Comparison of ENCODE assay signal across 10 cellular contexts in the genomic region with DNA sequence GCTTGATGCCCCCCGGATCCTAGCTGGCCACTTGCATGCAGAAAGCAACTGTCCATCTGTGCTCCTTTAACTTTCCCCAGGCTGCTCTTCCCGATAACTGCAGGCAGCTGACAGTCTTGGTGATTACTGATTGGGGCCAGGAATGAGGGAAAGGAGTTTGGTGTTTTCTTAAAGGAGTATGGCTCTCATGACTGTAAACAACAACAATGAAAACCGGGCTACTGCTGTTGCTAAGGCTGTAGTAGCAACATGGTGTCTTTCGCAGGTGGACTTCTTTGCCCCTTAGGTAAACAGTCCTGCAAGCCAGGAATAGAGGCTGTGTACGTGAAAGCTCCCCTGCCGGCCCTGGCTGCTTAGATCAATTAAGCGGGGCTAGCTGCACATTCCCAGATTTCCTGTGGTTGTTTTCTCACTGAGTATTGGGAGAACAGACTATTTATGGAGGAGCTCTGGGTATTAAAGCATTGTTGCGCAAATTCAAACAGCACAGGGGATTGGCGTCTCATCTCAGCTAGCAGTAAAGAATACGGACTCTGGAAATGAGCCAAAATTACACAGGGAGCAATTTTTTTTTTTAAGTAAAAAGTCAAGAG.
DNase-seq lines count a peak whose midpoint lies in the region; ATAC-seq, FAIRE-seq and TF ChIP-seq lines count a peak whose summit lies in the region.
"Had no signal": no experiment of that assay in that cellular context is flagged by ENCODE, and none has a peak within 500 bp of the region (broad histone marks: within the 10 kb centered on the region; RNA-seq: fewer than 3 reads in every experiment).

No MANE protein-coding gene starts in this region.

- TF ChIP-seq POLR2A in IMR-90 (IDR thresholded peaks at IDR 0.05; ENCODE audit: low read depth, low read length), result no peak

- H4K20me1 ChIP-seq in IMR-90 (ENCODE audit: insufficient read depth, low read length), result no peaks in the 10 kb centered on the region
- H4K20me1 ChIP-seq in astrocyte (ENCODE audit: insufficient read depth, low read length), result peaks cover 3% of the 10 kb centered on the region

- H2BK20ac ChIP-seq in IMR-90 (ENCODE audit: low read depth, low read length), result peak overlapping the region; percentile 13; the same call in 1 of the 2 replicates

- H3K79me1 ChIP-seq in IMR-90 (ENCODE audit: low read depth in 1 of 2, low read length in 2 of 2), result 0 out of 4 replicates have a peak, but pooled peaks cover 0 to 3% of the 10 kb centered on the region in 2 experiments

- H3K14ac ChIP-seq in IMR-90 (replicated peaks; ENCODE audit: low read depth, low read length), result peak overlapping the region; percentile 16; the same call in 1 of the 2 replicates

- WGBS in IMR-90 (ENCODE audit: extremely low coverage in 2 of 2, insufficient read length in 1 of 2), 2 experiments, result 50% methylated on average over 3 of the region's 10 CpGs; no CpG with 5 or more reads in 1 of the 2 experiments

- H2BK5ac ChIP-seq in IMR-90 (ENCODE audit: low read depth, low read length, poor library complexity, severe bottlenecking), result no peak overlapping the region

- H2AFZ ChIP-seq in IMR-90 (replicated peaks; ENCODE audit: low read length, poor library complexity) (peak overlapping the region; percentile 2), astrocyte (ENCODE audit: low read depth, low read length) (no peak overlapping the region)

- H3K9ac ChIP-seq in IMR-90 (ENCODE audit: low read depth, low read length) (no peak overlapping the region), astrocyte (ENCODE audit: low read length) (no peak overlapping the region), skeletal muscle tissue (ENCODE audit: low read depth in 1 of 3, low read length in 3 of 3) (peak overlapping the region; percentile 66 to 80 (median 77))

- peaks cover 9% of the 10 kb centered on the region for H3K36me3 ChIP-seq in IMR-90 (ENCODE audit: control insufficient read depth, insufficient read depth, low read length)
- H3K36me3 ChIP-seq in astrocyte (ENCODE audit: insufficient read depth, low read length), result no peaks in the 10 kb centered on the region
- peaks cover 3 to 8% (median 3%) of the 10 kb centered on the region in 3 donors for H3K36me3 ChIP-seq in skeletal muscle tissue (ENCODE audit: control insufficient read depth in 3 of 3, insufficient read depth in 3 of 3, low read length in 3 of 3)

- CTCF ChIA-PET in IMR-90 (lab: Yijun Ruan, JAX), result interaction anchor here (0.7 kb wide), 1 partner anchor 175 kb away, joined by 9 read pairs; no protein-coding TSS in a partner anchor

- DNase-seq in IMR-90, result peak; percentile 64
- DNase-seq in astrocyte (ENCODE audit: low read depth), result peak; percentile 31
- DNase-seq in left cardiac atrium, result no peak
- DNase-seq in GM19240 (ENCODE audit: insufficient read length, low spot score), result no peak

- H3K4me2 ChIP-seq in IMR-90 (ENCODE audit: low read depth, low read length) (no peak overlapping the region), astrocyte (ENCODE audit: low read length) (peak overlapping the region; percentile 44)

- no peak for FAIRE-seq in astrocyte (lab: Jason Lieb, UNC)
- FAIRE-seq: keratinocyte had no signal

- H4K5ac ChIP-seq in IMR-90 (ENCODE audit: low read depth, low read length), result no peak overlapping the region

- H3K27me3 Mint-ChIP-seq in astrocyte (ENCODE audit: low read depth, unreplicated experiment), result no peaks in the 10 kb centered on the region
- H3K27me3 Mint-ChIP-seq: activated naive CD8-positive, alpha-beta T cell had no signal

- dilution Hi-C loops in IMR-90 (cut with HindIII; ENCODE audit: low sequenced_read_pairs, unreplicated experiment), result no loop called here

- H3K9me1 ChIP-seq in IMR-90 (ENCODE audit: insufficient read depth, low read length), result peaks cover 20% of the 10 kb centered on the region

- BruUV-seq in IMR-90 (replicated peaks; lab: Mats Ljungman, UMichigan), result no TSS peak

- no peaks in the 10 kb centered on the region for H3K36me3 Mint-ChIP-seq in astrocyte (ENCODE audit: low read depth, unreplicated experiment)

- intact Hi-C loops in IMR-90 (cut with micrococcal nuclease), result no loop called here
- intact Hi-C loops in left cardiac atrium (cut with DNase I), result no loop called here

- no peak overlapping the region for H3K56ac ChIP-seq in IMR-90 (ENCODE audit: extremely low read depth, insufficient read depth, low read length)

- no peak overlapping the region for H3K4me3 ChIP-seq in IMR-90 (ENCODE audit: insufficient read depth, low read depth, low read length)
- no peak overlapping the region for H3K4me3 ChIP-seq in astrocyte (ENCODE audit: insufficient read depth, low read depth, low read length)
- peak overlapping the region; percentile 67 to 79 (median 72) for H3K4me3 ChIP-seq in skeletal muscle tissue (ENCODE audit: low read length in 3 of 3)

- H2AK9ac ChIP-seq in IMR-90 (replicated peaks; ENCODE audit: low read depth, low read length, poor library complexity), result no peak overlapping the region

- H3K4ac ChIP-seq in IMR-90 (ENCODE audit: low read depth, low read length), result no peak overlapping the region

- H3K27me3 ChIP-seq in IMR-90 (ENCODE audit: control insufficient read depth, insufficient read depth, low read length), result no peaks in the 10 kb centered on the region
- H3K27me3 ChIP-seq in astrocyte (ENCODE audit: insufficient read depth, low read length), result no peaks in the 10 kb centered on the region
- no peaks in the 10 kb centered on the region for H3K27me3 ChIP-seq in skeletal muscle tissue (ENCODE audit: control insufficient read depth in 3 of 3, insufficient read depth in 3 of 3, low read length in 3 of 3)

- H3K4me3 Mint-ChIP-seq in astrocyte (ENCODE audit: unreplicated experiment), result no peak overlapping the region
- H3K4me3 Mint-ChIP-seq: activated naive CD8-positive, alpha-beta T cell had no signal

- H3K18ac ChIP-seq in IMR-90 (ENCODE audit: low read depth, low read length), result no peak overlapping the region

- no peak overlapping the region for H2BK120ac ChIP-seq in IMR-90 (ENCODE audit: low read depth, low read length)

- H3K27ac ChIP-seq in IMR-90 (ENCODE audit: insufficient read depth, low read length) (no peak overlapping the region), astrocyte (ENCODE audit: low read depth, low read length) (no peak overlapping the region), skeletal muscle tissue (ENCODE audit: low read depth, low read length) (peak overlapping the region; percentile 73)

- H3K4me1 ChIP-seq in IMR-90 (ENCODE audit: control insufficient read depth, insufficient read depth, low read length) (peaks cover 9% of the 10 kb centered on the region), astrocyte (ENCODE audit: insufficient read depth, low read length) (peaks cover 16% of the 10 kb centered on the region), skeletal muscle tissue (ENCODE audit: control insufficient read depth in 3 of 3, insufficient read depth in 3 of 3, low read length in 3 of 3) (peaks cover 11 to 26% (median 14%) of the 10 kb centered on the region in 3 donors)

- POLR2A ChIA-PET in IMR-90 (lab: Charles Lee; ENCODE audit: unreplicated experiment), result interaction anchor here (0.7 kb wide), 1 partner anchor 186 kb away, joined by 4 read pairs; no protein-coding TSS in a partner anchor

- no peaks in the 10 kb centered on the region for H3K9me3 Mint-ChIP-seq in astrocyte (ENCODE audit: unreplicated experiment)

- in situ Hi-C loops in IMR-90 (cut with MboI; ENCODE audit: low sequenced_read_pairs), result no loop called here

- H3K79me2 ChIP-seq in astrocyte (ENCODE audit: insufficient read depth, low read length), result no peaks in the 10 kb centered on the region

- peaks cover 20% of the 10 kb centered on the region for H3K4me1 Mint-ChIP-seq in astrocyte (ENCODE audit: low read depth, unreplicated experiment)

- no peak overlapping the region for H4K8ac ChIP-seq in IMR-90 (ENCODE audit: low read depth in 2 of 2, low read length in 2 of 2)

- H4K91ac ChIP-seq in IMR-90 (ENCODE audit: insufficient read depth, low read depth, low read length), result no peak overlapping the region

- H3K23ac ChIP-seq in IMR-90 (ENCODE audit: low read depth, low read length), result 0 out of 2 replicates have a peak overlapping the region, but pooled peaks have one; percentile 4

- peak; percentile 47 for ATAC-seq in IMR-90 (ENCODE audit: low read depth)
- ATAC-seq in left cardiac atrium, result peak; percentile 37 to 61
- ATAC-seq in HG03521 (IDR thresholded peaks at IDR 0.05; ENCODE audit: unreplicated experiment), result no peak
- ATAC-seq in HG02678 (IDR thresholded peaks at IDR 0.05; ENCODE audit: unreplicated experiment), result no peak
- ATAC-seq in HG03460 (IDR thresholded peaks at IDR 0.05; ENCODE audit: unreplicated experiment), result no peak

- no peak overlapping the region for H2AK5ac ChIP-seq in IMR-90 (ENCODE audit: low read depth, low read length)

- no peak overlapping the region for H3K27ac Mint-ChIP-seq in astrocyte (ENCODE audit: unreplicated experiment)
- H3K27ac Mint-ChIP-seq: activated naive CD8-positive, alpha-beta T cell had no signal

- H3K9me3 ChIP-seq in IMR-90 (ENCODE audit: control insufficient read depth, insufficient read depth, low read length) (no peaks in the 10 kb centered on the region), astrocyte (ENCODE audit: insufficient read depth, low read depth, low read length) (no peaks in the 10 kb centered on the region), skeletal muscle tissue (ENCODE audit: control insufficient read depth in 3 of 3, low read length in 3 of 3) (no peaks in the 10 kb centered on the region)

- TF ChIP-seq CTCF in IMR-90 (conservative IDR thresholded peaks at IDR 0.05; ENCODE audit: low read depth, low read length), result no peak
- no peak for TF ChIP-seq CTCF in astrocyte (IDR thresholded peaks at IDR 0.05; ENCODE audit: insufficient read depth, low read depth, low read length)

- no peak overlapping the region for H2BK15ac ChIP-seq in IMR-90 (ENCODE audit: low read depth, low read length)

- no peak for TF ChIP-seq RAD21 in IMR-90 (IDR thresholded peaks at IDR 0.05; ENCODE audit: low read length)

TF ChIP-seq in IMR-90, 13 proteins besides CTCF, POLR2A, EP300 and RAD21:
- TF ChIP-seq CEBPB (IDR thresholded peaks at IDR 0.05; ENCODE audit: low read depth, low read length) (peak; percentile 87), SMC3 (IDR thresholded peaks at IDR 0.05; ENCODE audit: low read depth, low read length) (no peak)

Comparison
In these comparisons a context has a peak if more than half of its experiments do, and no peak if none do; other contexts are left out.
1. ATAC-seq: peak in IMR-90 (single experiment) and left cardiac atrium (2 of 2); none in HG03521 (single experiment), HG02678 (single experiment) and HG03460 (single experiment).
2. DNase-seq: peak in IMR-90 (single experiment) and astrocyte (single experiment); none in left cardiac atrium (single experiment) and GM19240 (single experiment).
3. H3K4me3 ChIP-seq: peak in skeletal muscle tissue (3 of 3); none in IMR-90 (single experiment) and astrocyte (single experiment).
4. H3K9ac ChIP-seq: peak in skeletal muscle tissue (3 of 3); none in IMR-90 (single experiment) and astrocyte (single experiment).